In genomic region chr15:95259513-95259912, GRCh38 we compare ENCODE assay signal across 7 cellular contexts.
A peak's percentile ranks its signal among the peaks of the same experiment; 100 is the strongest.
DNase-seq lines count a peak whose midpoint lies in the region; ATAC-seq and TF ChIP-seq lines count a peak whose summit lies in the region.

No MANE protein-coding gene starts in this region.

- WGBS in mesendoderm (ENCODE audit: extremely low coverage, insufficient coverage, low lambda C conversion rate), result no CpG with 5 or more reads among the region's 6 CpGs

- H3K27ac ChIP-seq in mesendoderm (ENCODE audit: low read depth, low read length), result no peak overlapping the region

- H3K9me3 Mint-ChIP-seq in effector memory CD8-positive, alpha-beta T cell, result no peaks in the 10 kb centered on the region

- H3K36me3 ChIP-seq in mesendoderm (ENCODE audit: control insufficient read depth, insufficient read depth, low read length), result no peaks in the 10 kb centered on the region

- H2BK5ac ChIP-seq in mesendoderm (ENCODE audit: low read length), result no peak overlapping the region

- H3K23ac ChIP-seq in mesendoderm (ENCODE audit: low read length), result no peak overlapping the region

- DNase-seq in NCI-H524 (lab: John Stamatoyannopoulos, UW), result peak; percentile 59 to 82
- DNase-seq in activated CD4-positive, alpha-beta T cell treated with anti-CD3 and anti-CD28 coated beads, Interleukin-2, amount 50 U/mL, for 48 hours, result peak; percentile 42 to 53
- DNase-seq in effector memory CD8-positive, alpha-beta T cell, result peak; percentile 15 to 40 (median 21)
- DNase-seq in mesendoderm, result peak; percentile 85
- peak; percentile 1 to 7 for DNase-seq in stimulated activated CD8-positive, alpha-beta memory T cell treated with anti-CD3 and anti-CD28 coated beads, Interleukin-4, amount 100 ng/mL, for 4 hours (ENCODE audit: low read depth in 2 of 2, low spot score in 1 of 2)

- H3K27ac Mint-ChIP-seq in effector memory CD8-positive, alpha-beta T cell, result no peak overlapping the region

- H2BK15ac ChIP-seq in mesendoderm (replicated peaks; ENCODE audit: low read depth), result no peak overlapping the region

- no peak overlapping the region for H3K56ac ChIP-seq in mesendoderm (ENCODE audit: low read length)

- no peaks in the 10 kb centered on the region for H3K79me1 ChIP-seq in mesendoderm (ENCODE audit: low read length)

- H3K27me3 Mint-ChIP-seq in effector memory CD8-positive, alpha-beta T cell, result peaks cover 14 to 33% of the 10 kb centered on the region in 2 donors

- H3K18ac ChIP-seq in mesendoderm (ENCODE audit: low read length), result no peak overlapping the region

- no peak overlapping the region for H4K5ac ChIP-seq in mesendoderm (ENCODE audit: low read length)

- H3K4me1 ChIP-seq in mesendoderm (ENCODE audit: control insufficient read depth, low read depth, low read length), result peaks cover 7% of the 10 kb centered on the region

- no peaks in the 10 kb centered on the region for H3K79me2 ChIP-seq in mesendoderm (ENCODE audit: control insufficient read depth, insufficient read depth, low read length)

- H3K4me2 ChIP-seq in mesendoderm (ENCODE audit: low read length), result no peak overlapping the region

- no peaks in the 10 kb centered on the region for H3K4me1 Mint-ChIP-seq in effector memory CD8-positive, alpha-beta T cell (ENCODE audit: low read depth in 2 of 2)

- no peak overlapping the region for H3K4me3 Mint-ChIP-seq in effector memory CD8-positive, alpha-beta T cell

- no peak overlapping the region for H2AK5ac ChIP-seq in mesendoderm (ENCODE audit: low read length)

- no peak overlapping the region for H3K4me3 ChIP-seq in GM12875 (ENCODE audit: low read depth, low read length)
- no peak overlapping the region for H3K4me3 ChIP-seq in mesendoderm (ENCODE audit: low read length)

- H4K8ac ChIP-seq in mesendoderm (ENCODE audit: low read depth, low read length), result peak overlapping the region; percentile 56

- H3K27me3 ChIP-seq in mesendoderm (ENCODE audit: insufficient read depth, low read length, poor library complexity), result no peaks in the 10 kb centered on the region

- no peak overlapping the region for H2BK120ac ChIP-seq in mesendoderm (ENCODE audit: low read depth, low read length)

- H3K9ac ChIP-seq in mesendoderm (ENCODE audit: low read length), result no peak overlapping the region

- H3K36me3 Mint-ChIP-seq in effector memory CD8-positive, alpha-beta T cell (ENCODE audit: insufficient read depth), result no peaks in the 10 kb centered on the region

- peak; percentile 52; the same call in 1 of the 2 replicates for TF ChIP-seq CTCF in GM12875 (IDR thresholded peaks at IDR 0.05; ENCODE audit: borderline replicate concordance, insufficient read depth, low read depth, low read length)

- no peak overlapping the region for H3K4ac ChIP-seq in mesendoderm (ENCODE audit: low read depth, low read length)

- ATAC-seq in HG03060 (IDR thresholded peaks at IDR 0.05; ENCODE audit: low read depth, unreplicated experiment), result peak; percentile 52
- no peak for ATAC-seq in effector memory CD8-positive, alpha-beta T cell (replicated peaks)

Comparison
In these comparisons a context has a peak if more than half of its experiments do, and no peak if none do; other contexts are left out.
1. DNase-seq: peak in every context shown above with its lines; median percentile 85 in mesendoderm; 70 in NCI-H524; 48 in activated CD4-positive, alpha-beta T cell treated with anti-CD3 and anti-CD28 coated beads, Interleukin-2, amount 50 U/mL, for 48 hours; 21 in effector memory CD8-positive, alpha-beta T cell; 4 in stimulated activated CD8-positive, alpha-beta memory T cell treated with anti-CD3 and anti-CD28 coated beads, Interleukin-4, amount 100 ng/mL, for 4 hours.